Comparison of ENCODE assay signal across 11 cellular contexts in genomic region chr3:159832024-159832423, GRCh38. TPM values are rescaled to one million over a fixed set of nuclear protein-coding genes. Genes with fewer than 3 reads are reported as not detected.
DNase-seq lines count a peak whose midpoint lies in the region; ATAC-seq and TF ChIP-seq lines count a peak whose summit lies in the region.
"Had no signal": no experiment of that assay in that cellular context is flagged by ENCODE, and none has a peak within 500 bp of the region (broad histone marks: within the 10 kb centered on the region; RNA-seq: fewer than 3 reads in every experiment).

No MANE protein-coding gene starts in this region.

- intact Hi-C loops in left lung (cut with DNase I) = no loop called here

- H3K27me3 ChIP-seq in left lung = no peaks in the 10 kb centered on the region

- ATAC-seq in GM18511 (IDR thresholded peaks at IDR 0.05; ENCODE audit: unreplicated experiment) = peak; percentile 95
- peak; percentile 92 for ATAC-seq in GM21529 (IDR thresholded peaks at IDR 0.05; ENCODE audit: unreplicated experiment)
- peak; percentile 66 for ATAC-seq in HG03280 (IDR thresholded peaks at IDR 0.05; ENCODE audit: unreplicated experiment)
- no peak for ATAC-seq in left lung

- H3K9me3 ChIP-seq in left lung = no peaks in the 10 kb centered on the region

- DNase-seq in SKM-1 treated with dmso at 0.1 percent for 144 hours (lab: John Stamatoyannopoulos, UW; ENCODE audit: unreplicated experiment) (peak; percentile 51), HUDEP-2 (lab: John Stamatoyannopoulos, UW; ENCODE audit: unreplicated experiment in 76 of 76) (no peak), OCI-M2 (lab: John Stamatoyannopoulos, UW; ENCODE audit: unreplicated experiment) (no peak), NCI-H1436 treated with DMSO at 0.1 percent for 48 hours (lab: John Stamatoyannopoulos, UW) (no peak), left lung (no peak)
- DNase-seq: amniotic stem cell, NCI-H446 treated with DMSO at 0.1 percent for 48 hours had no signal

- no peak overlapping the region for H3K27ac ChIP-seq in left lung

- no peak for TF ChIP-seq CTCF in left lung (IDR thresholded peaks at IDR 0.05)

- no peaks in the 10 kb centered on the region for H3K36me3 ChIP-seq in left lung

- no peak overlapping the region for H3K4me3 ChIP-seq in left lung
- H3K4me3 ChIP-seq: lung had no signal

- peaks cover 7 to 23% of the 10 kb centered on the region in 2 donors for H3K4me1 ChIP-seq in left lung

RNA-seq across cellular contexts. Expression of gene SCHIP1, which starts 7.6 kb away (rescaled TPM):
- total RNA-seq in left lung = 1 to 10 TPM; 5.8 to 6.2 TPM
